8 cellular contexts compared by ENCODE assay signal in genomic region chr16:8935989-8936388, GRCh38. TPM values are rescaled to one million over a fixed set of nuclear protein-coding genes. Genes with fewer than 3 reads are reported as not detected.
A peak's percentile ranks its signal among the peaks of the same experiment; 100 is the strongest.
DNase-seq lines count a peak whose midpoint lies in the region; ATAC-seq, FAIRE-seq and TF ChIP-seq lines count a peak whose summit lies in the region.

No MANE protein-coding gene starts in this region.

- no peak overlapping the region for H3K27ac ChIP-seq in A549

- H3K4me1 ChIP-seq in A549 = peaks cover 11% of the 10 kb centered on the region; the same call in 2 of the 3 replicates

- H3K36me3 Mint-ChIP-seq in chondrocyte (ENCODE audit: low read depth) = no peaks in the 10 kb centered on the region

- no peaks in the 10 kb centered on the region for H3K27me3 Mint-ChIP-seq in chondrocyte (ENCODE audit: low read depth)

- H3K9me3 Mint-ChIP-seq in chondrocyte (ENCODE audit: low read depth) = no peaks in the 10 kb centered on the region

- TF ChIP-seq CTCF in A549 (IDR thresholded peaks at IDR 0.05) (no peak), chondrocyte (IDR thresholded peaks at IDR 0.05) (no peak)

- POLR2A ChIA-PET in A549 (lab: Yijun Ruan, JAX) = no interaction called here

- FAIRE-seq in A549 (lab: Jason Lieb, UNC) = no peak

- CTCF ChIA-PET in A549 (lab: Yijun Ruan, JAX) = interaction anchor here (0.6 to 4.5 kb wide), 31 partner anchors 8 to 580 kb away, joined by 3 to 30 read pairs (median 4); no protein-coding TSS in a partner anchor

- H3K9me3 ChIP-seq in A549 = no peaks in the 10 kb centered on the region

- no peak overlapping the region for H3K4me3 ChIP-seq in A549

- TF ChIP-seq EP300 in A549 (IDR thresholded peaks at IDR 0.05) = no peak

- TF ChIP-seq RAD21 in A549 (conservative IDR thresholded peaks at IDR 0.05 in 1 of 2, IDR thresholded peaks at IDR 0.05 in 1 of 2) = peak in 1 of 2 experiments; percentile 6; a peak in 2 of 5 replicates

- WGBS in A549 (ENCODE audit: missing lambda C conversion rate) = 89% methylated on average over 9 of the region's 9 CpGs

- no peak overlapping the region for H3K4me2 ChIP-seq in A549

- DNase-seq in A549 (ENCODE audit: low read depth in 1 of 2, low spot score in 1 of 2) (peak in 1 of 2 experiments; percentile 33), chondrocyte (ENCODE audit: low spot score) (no peak), GM03348 (ENCODE audit: low spot score) (no peak), NCI-H2029 treated with DMSO at 0.1 percent for 48 hours (lab: John Stamatoyannopoulos, UW) (no peak), NCI-H1930 (lab: John Stamatoyannopoulos, UW) (no peak)

- no peak for TF ChIP-seq POLR2A in A549 (IDR thresholded peaks at IDR 0.05; ENCODE audit: low read length)

- ATAC-seq in A549 (peak; percentile 63 to 69), GM18520 (IDR thresholded peaks at IDR 0.05; ENCODE audit: unreplicated experiment) (peak; percentile 15), HG03135 (IDR thresholded peaks at IDR 0.05; ENCODE audit: unreplicated experiment) (peak; percentile 25), GM18873 (IDR thresholded peaks at IDR 0.05; ENCODE audit: low FRiP score, unreplicated experiment) (no peak)

- H3K4me3 Mint-ChIP-seq in chondrocyte (ENCODE audit: unreplicated experiment) = no peak overlapping the region

- H3K27ac Mint-ChIP-seq in chondrocyte (ENCODE audit: unreplicated experiment) = peak overlapping the region; percentile 28

- H3K4me1 Mint-ChIP-seq in chondrocyte (ENCODE audit: low read depth) = peaks cover 39% of the 10 kb centered on the region

TF ChIP-seq in A549, 52 proteins besides CTCF, POLR2A, EP300 and RAD21:
- no peak for TF ChIP-seq SMC3 (IDR thresholded peaks at IDR 0.05)
- TF ChIP-seq CBX8 (IDR thresholded peaks at IDR 0.05) = no peak
- TF ChIP-seq, protein P1, sequence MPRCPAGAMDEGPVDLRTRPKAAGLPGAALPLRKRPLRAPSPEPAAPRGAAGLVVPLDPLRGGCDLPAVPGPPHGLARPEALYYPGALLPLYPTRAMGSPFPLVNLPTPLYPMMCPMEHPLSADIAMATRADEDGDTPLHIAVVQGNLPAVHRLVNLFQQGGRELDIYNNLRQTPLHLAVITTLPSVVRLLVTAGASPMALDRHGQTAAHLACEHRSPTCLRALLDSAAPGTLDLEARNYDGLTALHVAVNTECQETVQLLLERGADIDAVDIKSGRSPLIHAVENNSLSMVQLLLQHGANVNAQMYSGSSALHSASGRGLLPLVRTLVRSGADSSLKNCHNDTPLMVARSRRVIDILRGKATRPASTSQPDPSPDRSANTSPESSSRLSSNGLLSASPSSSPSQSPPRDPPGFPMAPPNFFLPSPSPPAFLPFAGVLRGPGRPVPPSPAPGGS (IDR thresholded peaks at IDR 0.05) = no peak
- TF ChIP-seq, protein P2, sequence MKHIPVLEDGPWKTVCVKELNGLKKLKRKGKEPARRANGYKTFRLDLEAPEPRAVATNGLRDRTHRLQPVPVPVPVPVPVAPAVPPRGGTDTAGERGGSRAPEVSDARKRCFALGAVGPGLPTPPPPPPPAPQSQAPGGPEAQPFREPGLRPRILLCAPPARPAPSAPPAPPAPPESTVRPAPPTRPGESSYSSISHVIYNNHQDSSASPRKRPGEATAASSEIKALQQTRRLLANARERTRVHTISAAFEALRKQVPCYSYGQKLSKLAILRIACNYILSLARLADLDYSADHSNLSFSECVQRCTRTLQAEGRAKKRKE (CRISPR knock-in tag; IDR thresholded peaks at IDR 0.05; ENCODE audit: low read depth) = no peak
- TF ChIP-seq, protein P3, sequence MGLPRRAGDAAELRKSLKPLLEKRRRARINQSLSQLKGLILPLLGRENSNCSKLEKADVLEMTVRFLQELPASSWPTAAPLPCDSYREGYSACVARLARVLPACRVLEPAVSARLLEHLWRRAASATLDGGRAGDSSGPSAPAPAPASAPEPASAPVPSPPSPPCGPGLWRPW (IDR thresholded peaks at IDR 0.05) = no peak
- TF ChIP-seq ZC3H11A (IDR thresholded peaks at IDR 0.05) = no peak
- TF ChIP-seq NR3C1 (IDR thresholded peaks at IDR 0.05) = no peak
- TF ChIP-seq ZSCAN20 (CRISPR knock-in tag; IDR thresholded peaks at IDR 0.05) = no peak
- no peak for TF ChIP-seq PBX3 (IDR thresholded peaks at IDR 0.05)
- TF ChIP-seq KDM5A (IDR thresholded peaks at IDR 0.05) = no peak
- TF ChIP-seq PHF8 (IDR thresholded peaks at IDR 0.05; ENCODE audit: borderline replicate concordance, low read depth) = no peak
- no peak for TF ChIP-seq ZNF302 (CRISPR knock-in tag; IDR thresholded peaks at IDR 0.05)
- no peak for TF ChIP-seq HMGXB4 (CRISPR knock-in tag; IDR thresholded peaks at IDR 0.05; ENCODE audit: borderline replicate concordance)
- TF ChIP-seq CEBPB (IDR thresholded peaks at IDR 0.05) = no peak
- TF ChIP-seq FOXS1 (CRISPR knock-in tag; IDR thresholded peaks at IDR 0.05) = no peak
- no peak for TF ChIP-seq ELK1 (IDR thresholded peaks at IDR 0.05; ENCODE audit: low read depth, low read length)
- TF ChIP-seq RFX5 (IDR thresholded peaks at IDR 0.05) = no peak
TF ChIP-seq in A549: peak in this region for 0.

RNA-seq across cellular contexts. Expression of gene USP7, which starts 27.7 kb away (rescaled TPM):
- polyA plus RNA-seq in A549 (2011; rRNA removed) (39.6 and 78.6 TPM in 2 replicates), A549 (2017; fragmentation: RNase III; extraction: RNeasy Plus Mini Kit Qiagen cat#74134 plus additional on column Dnase treatment) (65.7 to 66.6 TPM (median 65.9 TPM) in 3 replicates)
- polyA plus RNA-seq in A549 (2012; cell fraction: cytosol; rRNA removed) = 9.1 and 9.3 TPM in 2 replicates
- polyA plus RNA-seq in A549 (2012; cell fraction: nucleus; rRNA removed) = 12.8 and 27.0 TPM in 2 replicates
- polyA minus RNA-seq in A549 (2011; rRNA and poly(A)+ RNA removed) = 122 and 194 TPM in 2 replicates
- total RNA-seq in chondrocyte = 80.3 to 90.6 TPM (median 81.1 TPM) in 3 replicates

RNA-seq across cellular contexts. Expression of gene LITAFD, which starts 53.8 kb away (rescaled TPM):
- polyA plus RNA-seq in A549 (2011; rRNA removed) (not detected in 2 replicates), A549 (2017; fragmentation: RNase III; extraction: RNeasy Plus Mini Kit Qiagen cat#74134 plus additional on column Dnase treatment) (not detected in 3 replicates)
- not detected in 2 replicates for polyA plus RNA-seq in A549 (2012; cell fraction: cytosol; rRNA removed)
- polyA plus RNA-seq in A549 (2012; cell fraction: nucleus; rRNA removed) = not detected in 2 replicates
- polyA minus RNA-seq in A549 (2011; rRNA and poly(A)+ RNA removed) = not detected in 2 replicates
- total RNA-seq in chondrocyte = not detected in 3 replicates
